ENCODE assay signal across 8 cellular contexts in genomic region chr4:6574747-6575502, GRCh38. TPM values are rescaled to one million over a fixed set of nuclear protein-coding genes. Genes with fewer than 3 reads are reported as not detected.
DNase-seq lines count a peak whose midpoint lies in the region; ATAC-seq and TF ChIP-seq lines count a peak whose summit lies in the region.

Gene MAN2B2, plus strand, starts transcription at chr4:6575189. Its CDS starts 22 bp downstream, at chr4:6575211.

- H3K79me2 ChIP-seq in ACC112 (ENCODE audit: control insufficient read depth, insufficient read depth, low read length, unreplicated experiment) = no peaks in the 10 kb centered on the region

- POLR2A ChIA-PET in activated B cell treated with CpG ODN at 0.5 μM for 24 hours (lab: Charles Lee) = interaction anchor here (0.5 to 3.5 kb wide), 10 partner anchors 51 to 1588 kb away, joined by 3 to 30 read pairs (median 3); partner anchors contain the start of genes BLOC1S4 and MRFAP1

- H3K36me3 ChIP-seq in ACC112 (ENCODE audit: insufficient read depth, low read length) = peaks cover 17% of the 10 kb centered on the region

- ATAC-seq in GM18520 (IDR thresholded peaks at IDR 0.05; ENCODE audit: unreplicated experiment) (peak; percentile 75), HG03045 (IDR thresholded peaks at IDR 0.05; ENCODE audit: unreplicated experiment) (peak; percentile 92), activated B cell treated with CpG ODN at 0.5 μM for 24 hours (ENCODE audit: low read depth) (peak; percentile 96)

- intact Hi-C loops in activated B cell treated with CpG ODN at 0.5 μM for 24 hours (cut with micrococcal nuclease) = loop anchor here (1.0 to 10.0 kb wide), 8 partner anchors 16 to 490 kb away; partner anchors contain the start of genes BLOC1S4, GRPEL1, KIAA0232 and MRFAP1

- H3K27ac ChIP-seq in ACC112 (ENCODE audit: low read depth, low read length) = no peak within 1 kb of the TSS

- H3K27me3 Mint-ChIP-seq in activated B cell treated with CpG ODN at 0.5 μM for 24 hours = no peaks in the 10 kb centered on the region

- H3K4me3 Mint-ChIP-seq in activated B cell treated with CpG ODN at 0.5 μM for 24 hours = peak within 1 kb of the TSS; percentile 88

- peak; percentile 60 for DNase-seq in NCI-H2171 (lab: John Stamatoyannopoulos, UW)
- DNase-seq in activated B cell treated with CpG ODN at 0.5 μM for 24 hours = peak; percentile 86
- peak; percentile 63 to 82 for DNase-seq in cardiac fibroblast (ENCODE audit: low read depth in 2 of 2)
- DNase-seq in iris pigment epithelial cell (ENCODE audit: low read depth) = peak; percentile 69
- DNase-seq in stimulated activated CD4-positive, alpha-beta T cell treated with anti-CD3 and anti-CD28 coated beads, Interleukin-12 subunit alpha, Interleukin-12 subunit beta, amount 100 ng/mL, for 24 hours (ENCODE audit: low read depth in 2 of 2) = peak; percentile 69 to 82

- peak within 1 kb of the TSS; percentile 74 for H3K27ac Mint-ChIP-seq in activated B cell treated with CpG ODN at 0.5 μM for 24 hours

- peaks cover 7% of the 10 kb centered on the region; the same call in 1 of the 2 replicates for H3K27me3 ChIP-seq in ACC112 (ENCODE audit: insufficient read depth, low read length)

- CTCF ChIA-PET in activated B cell treated with CpG ODN at 0.5 μM for 24 hours (lab: Charles Lee) = no interaction called here

- no peaks in the 10 kb centered on the region for H3K4me1 ChIP-seq in ACC112 (ENCODE audit: control insufficient read depth, insufficient read depth, low read length, unreplicated experiment)

- H3K36me3 Mint-ChIP-seq in activated B cell treated with CpG ODN at 0.5 μM for 24 hours (ENCODE audit: low read depth) = peaks cover 30% of the 10 kb centered on the region

- no peaks in the 10 kb centered on the region for H3K9me3 Mint-ChIP-seq in activated B cell treated with CpG ODN at 0.5 μM for 24 hours

- H3K4me3 ChIP-seq in ACC112 (ENCODE audit: low read depth, low read length) (peak within 1 kb of the TSS; percentile 92), cardiac fibroblast (replicated peaks in 1 of 2; ENCODE audit: low read depth in 2 of 2, low read length in 2 of 2) (peak within 1 kb of the TSS; percentile 87 to 99)

- H3K4me1 Mint-ChIP-seq in activated B cell treated with CpG ODN at 0.5 μM for 24 hours = peaks cover 14% of the 10 kb centered on the region

- TF ChIP-seq CTCF in activated B cell treated with CpG ODN at 0.5 μM for 24 hours (IDR thresholded peaks at IDR 0.05) (no peak), cardiac fibroblast (IDR thresholded peaks at IDR 0.05; ENCODE audit: low read depth, low read length) (no peak)

- H2AFZ ChIP-seq in ACC112 (ENCODE audit: low read length, unreplicated experiment) = peak within 1 kb of the TSS; percentile 87

RNA-seq across cellular contexts. Expression of gene MAN2B2, which starts in this region (rescaled TPM):
- total RNA-seq in activated B cell treated with CpG ODN at 0.5 μM for 24 hours = 24.2 and 24.7 TPM in 2 replicates
